ENCODE assay signal across 8 cellular contexts in the genomic region with DNA sequence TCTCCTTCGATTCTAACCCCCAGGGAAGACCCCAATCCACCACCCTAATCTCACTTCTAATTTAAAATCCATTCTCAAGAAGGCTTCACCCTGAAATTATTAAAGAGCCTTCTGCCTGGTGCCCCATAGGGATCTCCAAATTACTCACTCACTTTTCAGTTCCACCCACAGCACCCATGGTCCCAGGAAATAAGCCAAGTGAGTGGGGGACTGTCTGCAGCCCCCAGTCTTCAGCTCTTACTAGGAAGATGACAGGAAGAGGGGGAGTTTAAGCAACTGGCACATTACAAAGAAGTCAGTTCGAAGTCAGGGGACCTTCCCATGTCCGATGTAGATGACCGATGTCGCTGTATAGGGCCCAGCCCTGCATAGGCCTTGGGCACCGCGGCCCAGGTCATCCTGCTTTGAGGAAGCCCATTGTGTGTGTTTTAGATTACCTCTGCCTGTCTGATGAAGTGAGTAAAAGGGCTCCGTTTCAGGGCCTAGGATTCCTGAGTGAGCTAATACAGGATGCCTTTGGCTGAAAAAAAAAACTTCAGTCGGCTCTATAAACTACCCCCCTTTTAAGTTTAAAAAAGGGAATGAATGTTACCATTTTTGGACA. TPM values are rescaled to one million over a fixed set of nuclear protein-coding genes. Genes with fewer than 3 reads are reported as not detected.
DNase-seq lines count a peak whose midpoint lies in the region; ATAC-seq and TF ChIP-seq lines count a peak whose summit lies in the region.

No MANE protein-coding gene starts in this region.

- intact Hi-C loops in right lobe of liver (cut with DNase I), result no loop called here

- peaks cover 0 to 3% (median 0%) of the 10 kb centered on the region in 4 donors for H3K36me3 ChIP-seq in right lobe of liver
- peaks cover 0 to 18% (median 0%) of the 10 kb centered on the region in 3 donors for H3K36me3 ChIP-seq in tibial nerve

- H3K36me3 Mint-ChIP-seq in activated naive CD4-positive, alpha-beta T cell treated with anti-CD3 and anti-CD28 coated beads, Interleukin-2, amount 10 ng/mL, durations not matched to agents 7 days and 5 days, result peaks cover 48% of the 10 kb centered on the region

- TF ChIP-seq EP300 in tibial nerve (IDR thresholded peaks at IDR 0.05), result no peak

- H3K4me3 ChIP-seq in astrocyte of the spinal cord (ENCODE audit: low read depth, low read length), result peak overlapping the region; percentile 94
- H3K4me3 ChIP-seq in right lobe of liver, result peak overlapping the region; percentile 84 to 98 (median 93)
- H3K4me3 ChIP-seq in tibial nerve, result peak overlapping the region; percentile 73 to 88 (median 80)

- H3K27me3 ChIP-seq in right lobe of liver, result no peaks in the 10 kb centered on the region
- H3K27me3 ChIP-seq in tibial nerve, result no peaks in the 10 kb centered on the region

- CTCF ChIA-PET in activated naive CD4-positive, alpha-beta T cell treated with anti-CD3 and anti-CD28 coated beads, Interleukin-2, amount 10 ng/mL, durations not matched to agents 7 days and 5 days (lab: Charles Lee), result interaction anchor here (0.6 to 0.7 kb wide), 4 partner anchors 23 to 467 kb away, joined by 3 to 4 read pairs (median 3); no protein-coding TSS in a partner anchor

- whole genome bisulfite sequencing in right lobe of liver (ENCODE audit: insufficient coverage, low coverage, low lambda C conversion rate, missing lambda C conversion rate), result 10% methylated on average over 8 of the region's 9 CpGs
- 25 to 49% methylated on average over 4 to 9 of the region's 9 CpGs for WGBS in tibial nerve, 2 donors

- no peak for DNase-seq in activated naive CD4-positive, alpha-beta T cell treated with anti-CD3 and anti-CD28 coated beads, Interleukin-2, amount 10 ng/mL, durations not matched to agents 7 days and 5 days
- DNase-seq in activated naive CD4-positive, alpha-beta T cell treated with anti-CD3 and anti-CD28 coated beads, Interleukin-2, amount 50 U/mL, for 16 hours, result no peak
- DNase-seq in astrocyte of the spinal cord (ENCODE audit: low read depth, low spot score) (no peak), right lobe of liver (no peak), tibial nerve (ENCODE audit: low spot score in 2 of 2) (no peak), occipital lobe (lab: John Stamatoyannopoulos, UW) (no peak), NCI-H345 treated with DMSO at 0.1 percent for 48 hours (lab: John Stamatoyannopoulos, UW; ENCODE audit: unreplicated experiment) (no peak), NCI-H2107 treated with DMSO at 0.1 percent for 48 hours (lab: John Stamatoyannopoulos, UW; ENCODE audit: unreplicated experiment) (no peak)

- peaks cover 0 to 47% (median 16%) of the 10 kb centered on the region in 4 donors for H3K4me1 ChIP-seq in right lobe of liver
- peaks cover 0 to 54% (median 20%) of the 10 kb centered on the region in 4 donors for H3K4me1 ChIP-seq in tibial nerve

- H3K4me1 Mint-ChIP-seq in activated naive CD4-positive, alpha-beta T cell treated with anti-CD3 and anti-CD28 coated beads, Interleukin-2, amount 10 ng/mL, durations not matched to agents 7 days and 5 days, result peaks cover 42% of the 10 kb centered on the region

- H3K9me3 ChIP-seq in right lobe of liver (no peaks in the 10 kb centered on the region), tibial nerve (no peaks in the 10 kb centered on the region)

- H3K27ac Mint-ChIP-seq in activated naive CD4-positive, alpha-beta T cell treated with anti-CD3 and anti-CD28 coated beads, Interleukin-2, amount 10 ng/mL, durations not matched to agents 7 days and 5 days, result peak overlapping the region; percentile 78

- H3K27me3 Mint-ChIP-seq in activated naive CD4-positive, alpha-beta T cell treated with anti-CD3 and anti-CD28 coated beads, Interleukin-2, amount 10 ng/mL, durations not matched to agents 7 days and 5 days, result peaks cover 46% of the 10 kb centered on the region

- TF ChIP-seq POLR2A in right lobe of liver (IDR thresholded peaks at IDR 0.05) (no peak), tibial nerve (IDR thresholded peaks at IDR 0.05) (no peak)

- in situ Hi-C loops in astrocyte of the spinal cord (cut with HindIII; ENCODE audit: low sequenced_read_pairs), result no loop called here

- H3K27ac ChIP-seq in right lobe of liver (peak overlapping the region; percentile 97 to 99 (median 97)), tibial nerve (peak overlapping the region; percentile 78 to 97 (median 91))

- peak overlapping the region; percentile 88 for H3K4me3 Mint-ChIP-seq in activated naive CD4-positive, alpha-beta T cell treated with anti-CD3 and anti-CD28 coated beads, Interleukin-2, amount 10 ng/mL, durations not matched to agents 7 days and 5 days

- peaks cover 23% of the 10 kb centered on the region for H3K9me3 Mint-ChIP-seq in activated naive CD4-positive, alpha-beta T cell treated with anti-CD3 and anti-CD28 coated beads, Interleukin-2, amount 10 ng/mL, durations not matched to agents 7 days and 5 days

- TF ChIP-seq CTCF in astrocyte of the spinal cord (IDR thresholded peaks at IDR 0.05; ENCODE audit: low read depth, low read length) (no peak), right lobe of liver (IDR thresholded peaks at IDR 0.05) (no peak), tibial nerve (IDR thresholded peaks at IDR 0.05) (no peak)

- ATAC-seq in right lobe of liver, result peak in 1 of 4 donors; percentile 1

RNA-seq across cellular contexts. Expression of a gene that starts 1.9 kb away (rescaled TPM):
- total RNA-seq in right lobe of liver, result 100 to 1,000 TPM in 3 of 6 experiments, 10 to 100 TPM in 3; 53.1 to 145 (median 100) TPM
- total RNA-seq in tibial nerve, result 100 to 1,000 TPM; 130 to 273 (median 152) TPM
- total RNA-seq in occipital lobe, result 12.2 TPM
